8 cellular contexts compared by ENCODE assay signal in genomic region chr13:102596147-102597028, GRCh38. TPM values are rescaled to one million over a fixed set of nuclear protein-coding genes. Genes with fewer than 3 reads are reported as not detected.
DNase-seq lines count a peak whose midpoint lies in the region; ATAC-seq, FAIRE-seq and TF ChIP-seq lines count a peak whose summit lies in the region.

Gene TPP2, plus strand, starts transcription at chr13:102596986. Its CDS starts 53 bp downstream, at chr13:102597039.

- peak within 1 kb of the TSS; percentile 99 for H3K27ac Mint-ChIP-seq in chondrocyte (ENCODE audit: unreplicated experiment)

- peaks cover 5 to 9% of the 10 kb centered on the region in 2 donors for H3K4me1 ChIP-seq in kidney (ENCODE audit: control insufficient read depth in 1 of 2, insufficient read depth in 1 of 2, low read depth in 1 of 2, low read length in 2 of 2)

- no peaks in the 10 kb centered on the region for H3K9me3 ChIP-seq in kidney (ENCODE audit: control insufficient read depth in 1 of 2, low read length in 2 of 2)

- peaks cover 50% of the 10 kb centered on the region for H3K4me1 Mint-ChIP-seq in chondrocyte (ENCODE audit: low read depth)

- no peak for TF ChIP-seq CTCF in chondrocyte (IDR thresholded peaks at IDR 0.05)
- TF ChIP-seq CTCF in kidney (IDR thresholded peaks at IDR 0.05; ENCODE audit: borderline replicate concordance, extremely low read depth, insufficient read depth): no peak

- peak within 1 kb of the TSS; percentile 98 to 99 for H3K27ac ChIP-seq in kidney (ENCODE audit: low read depth in 2 of 2, low read length in 2 of 2)

- DNase-seq in AML-193 (lab: John Stamatoyannopoulos, UW): peak; percentile 97 to 99
- peak; percentile 78 for DNase-seq in NCI-H510A treated with DMSO at 0.1 percent for 48 hours (lab: John Stamatoyannopoulos, UW)
- peak; percentile 97 to 98 for DNase-seq in activated CD4-positive, alpha-beta T cell treated with anti-CD3 and anti-CD28 coated beads for 24 hours (ENCODE audit: low read depth in 2 of 2)
- DNase-seq in chondrocyte (ENCODE audit: low spot score): peak; percentile 100
- DNase-seq in kidney: peak; percentile 100
- peak; percentile 99 for DNase-seq in stimulated activated CD4-positive, alpha-beta T cell treated with anti-CD3 and anti-CD28 coated beads, Interleukin-15, amount 100 ng/mL, for 24 hours

- H3K9ac ChIP-seq in kidney (ENCODE audit: low read length in 2 of 2): peak within 1 kb of the TSS; percentile 98 to 100

- intact Hi-C loops in kidney (cut with DNase I): no loop called here

- ATAC-seq in HG03439 (IDR thresholded peaks at IDR 0.05; ENCODE audit: unreplicated experiment): peak; percentile 84

- TF ChIP-seq POLR2A in GM19193 (IDR thresholded peaks at IDR 0.05; ENCODE audit: extremely low read depth, insufficient read depth, insufficient read length): peak; percentile 63

- H3K36me3 ChIP-seq in kidney (ENCODE audit: control insufficient read depth in 1 of 2, insufficient read depth in 2 of 2, low read length in 2 of 2): no peaks in the 10 kb centered on the region

- H3K36me3 Mint-ChIP-seq in chondrocyte (ENCODE audit: low read depth): no peaks in the 10 kb centered on the region

- H3K9me3 Mint-ChIP-seq in chondrocyte (ENCODE audit: low read depth): no peaks in the 10 kb centered on the region

- no peaks in the 10 kb centered on the region for H3K27me3 Mint-ChIP-seq in chondrocyte (ENCODE audit: low read depth)

- no peak for FAIRE-seq in kidney (lab: Jason Lieb, UNC)

- peak within 1 kb of the TSS; percentile 92 to 99 for H3K4me3 ChIP-seq in kidney (ENCODE audit: low read length in 2 of 2)

- H3K4me3 Mint-ChIP-seq in chondrocyte (ENCODE audit: unreplicated experiment): peak within 1 kb of the TSS; percentile 98

RNA-seq across cellular contexts. Expression of gene TPP2, which starts in this region (rescaled TPM):
- total RNA-seq in chondrocyte: 27.6 to 36.0 TPM (median 27.8 TPM) in 3 replicates
- 42.2 TPM for total RNA-seq in kidney
- 14.7 TPM for polyA plus RNA-seq in kidney (ENCODE audit: insufficient read depth, low read depth, low replicate concordance)

Comparison
In these comparisons a context has a peak if more than half of its experiments do, and no peak if none do; other contexts are left out.
1. Peak in every context shown above with its lines: DNase-seq, ATAC-seq, H3K4me3 ChIP-seq and H3K27ac ChIP-seq.